ENCODE assay signal across 20 cellular contexts in the genomic region with DNA sequence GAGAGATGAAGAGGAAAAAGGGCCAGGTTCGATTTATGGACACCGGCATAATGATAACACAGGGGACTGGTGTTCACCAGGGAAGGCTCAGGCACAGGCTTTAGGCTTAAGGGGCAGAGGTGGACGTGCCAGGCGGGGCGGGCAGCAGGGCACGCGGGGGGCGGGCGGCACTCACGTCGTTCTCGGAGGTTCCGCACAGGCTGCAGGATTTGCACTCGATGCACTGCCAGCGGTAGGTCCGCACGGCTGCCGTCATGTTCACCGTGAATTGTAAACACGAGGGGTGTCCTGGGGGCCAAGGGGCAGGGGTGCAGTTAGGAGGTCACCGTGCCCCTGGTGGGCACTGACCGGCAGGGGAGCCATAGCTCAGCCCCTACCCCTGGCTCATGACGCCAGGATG. TPM values are rescaled to one million over a fixed set of nuclear protein-coding genes. Genes with fewer than 3 reads are reported as not detected.
DNase-seq lines count a peak whose midpoint lies in the region; ATAC-seq and FAIRE-seq lines count a peak whose summit lies in the region.
"Had no signal": no experiment of that assay in that cellular context is flagged by ENCODE, and none has a peak within 500 bp of the region (broad histone marks: within the 10 kb centered on the region; RNA-seq: fewer than 3 reads in every experiment).

No MANE protein-coding gene starts in this region.

- no peak for ATAC-seq in activated naive CD4-positive, alpha-beta T cell treated with anti-CD3 and anti-CD28 coated beads, Interleukin-2, amount 50 U/mL, for 72 hours
- no peak for ATAC-seq in activated CD8-positive, alpha-beta T cell treated with anti-CD3 and anti-CD28 coated beads, Interleukin-2, amount 10 ng/mL, durations not matched to agents 7 days and 5 days
- ATAC-seq in stimulated activated naive CD8-positive, alpha-beta T cell treated with anti-CD3 and anti-CD28 coated beads, Interleukin-15, amount 100 ng/mL, for 72 hours, result no peak
- ATAC-seq in HG02798 (IDR thresholded peaks at IDR 0.05; ENCODE audit: poor library complexity, unreplicated experiment) (no peak), HG03095 (IDR thresholded peaks at IDR 0.05; ENCODE audit: unreplicated experiment) (no peak)
- ATAC-seq: heart right ventricle, right cardiac atrium had no signal

- peak overlapping the region; percentile 86 to 90 for H3K27ac Mint-ChIP-seq in activated naive CD4-positive, alpha-beta T cell treated with anti-CD3 and anti-CD28 coated beads, Interleukin-2, amount 50 U/mL, for 72 hours
- no peak overlapping the region for H3K27ac Mint-ChIP-seq in activated naive CD4-positive, alpha-beta T cell treated with anti-CD3 and anti-CD28 coated beads for 36 hours
- no peak overlapping the region for H3K27ac Mint-ChIP-seq in activated CD8-positive, alpha-beta T cell treated with anti-CD3 and anti-CD28 coated beads, Interleukin-2, amount 10 ng/mL, durations not matched to agents 7 days and 5 days
- peak overlapping the region; percentile 71 to 100 (median 96) for H3K27ac Mint-ChIP-seq in immature natural killer cell
- peak overlapping the region; percentile 95 to 98 for H3K27ac Mint-ChIP-seq in stimulated activated naive CD8-positive, alpha-beta T cell treated with anti-CD3 and anti-CD28 coated beads, Interleukin-15, amount 100 ng/mL, for 72 hours

- peaks cover 54% of the 10 kb centered on the region for H3K27me3 Mint-ChIP-seq in activated naive CD4-positive, alpha-beta T cell treated with anti-CD3 and anti-CD28 coated beads for 36 hours (ENCODE audit: low read depth)
- H3K27me3 Mint-ChIP-seq in activated CD8-positive, alpha-beta T cell treated with anti-CD3 and anti-CD28 coated beads, Interleukin-2, amount 10 ng/mL, durations not matched to agents 7 days and 5 days (ENCODE audit: low read depth), result peaks cover 37% of the 10 kb centered on the region
- peaks cover 40 to 41% (median 40%) of the 10 kb centered on the region in 3 donors for H3K27me3 Mint-ChIP-seq in immature natural killer cell (ENCODE audit: low read depth in 3 of 3)
- peaks cover 91% of the 10 kb centered on the region for H3K27me3 Mint-ChIP-seq in stimulated activated naive CD8-positive, alpha-beta T cell treated with anti-CD3 and anti-CD28 coated beads, Interleukin-15, amount 100 ng/mL, for 72 hours

- CTCF ChIA-PET in activated naive CD4-positive, alpha-beta T cell treated with anti-CD3 and anti-CD28 coated beads for 36 hours (lab: Charles Lee), result no interaction called here
- CTCF ChIA-PET in activated CD8-positive, alpha-beta T cell treated with anti-CD3 and anti-CD28 coated beads, Interleukin-2, amount 10 ng/mL, durations not matched to agents 7 days and 5 days (lab: Charles Lee), result interaction anchor here (0.7 kb wide), 1 partner anchor 311 kb away, joined by 5 read pairs; no protein-coding TSS in a partner anchor

- intact Hi-C loops in activated naive CD4-positive, alpha-beta T cell treated with anti-CD3 and anti-CD28 coated beads for 36 hours (cut with micrococcal nuclease), result no loop called here

- peaks cover 4 to 10% of the 10 kb centered on the region in 2 donors for H3K36me3 Mint-ChIP-seq in activated naive CD4-positive, alpha-beta T cell treated with anti-CD3 and anti-CD28 coated beads, Interleukin-2, amount 50 U/mL, for 72 hours
- H3K36me3 Mint-ChIP-seq in activated naive CD4-positive, alpha-beta T cell treated with anti-CD3 and anti-CD28 coated beads for 36 hours (ENCODE audit: low read depth), result peaks cover 3% of the 10 kb centered on the region
- peaks cover 3% of the 10 kb centered on the region for H3K36me3 Mint-ChIP-seq in activated CD8-positive, alpha-beta T cell treated with anti-CD3 and anti-CD28 coated beads, Interleukin-2, amount 10 ng/mL, durations not matched to agents 7 days and 5 days (ENCODE audit: low read depth)
- peaks cover 5 to 10% (median 8%) of the 10 kb centered on the region in 3 donors for H3K36me3 Mint-ChIP-seq in immature natural killer cell
- H3K36me3 Mint-ChIP-seq: activated naive CD8-positive, alpha-beta T cell had no signal

- FAIRE-seq in HTR-8/SVneo (lab: Jason Lieb, UNC), result no peak
- FAIRE-seq: D721Med had no signal

- DNase-seq in activated naive CD4-positive, alpha-beta T cell treated with anti-CD3 and anti-CD28 coated beads, Interleukin-2, amount 50 U/mL, for 72 hours (ENCODE audit: low spot score in 2 of 2), result no peak
- DNase-seq in activated naive CD4-positive, alpha-beta T cell treated with anti-CD3 and anti-CD28 coated beads for 36 hours, result no peak
- no peak for DNase-seq in activated CD8-positive, alpha-beta T cell treated with anti-CD3 and anti-CD28 coated beads, Interleukin-2, amount 10 ng/mL, durations not matched to agents 7 days and 5 days
- DNase-seq in immature natural killer cell, result peak in 1 of 3 donors; percentile 9
- no peak for DNase-seq in stimulated activated naive CD8-positive, alpha-beta T cell treated with anti-CD3 and anti-CD28 coated beads, Interleukin-15, amount 100 ng/mL, for 72 hours
- DNase-seq in HTR-8/SVneo (ENCODE audit: insufficient read length, low spot score), result no peak
- DNase-seq: cortex of kidney, heart right ventricle, NCI-H1694, NCI-H748 treated with DMSO at 0.1 percent for 48 hours, OCI-M1, right cardiac atrium, SIG-M5 had no signal

- H3K4me3 Mint-ChIP-seq in activated naive CD4-positive, alpha-beta T cell treated with anti-CD3 and anti-CD28 coated beads for 36 hours, result no peak overlapping the region
- H3K4me3 Mint-ChIP-seq in activated CD8-positive, alpha-beta T cell treated with anti-CD3 and anti-CD28 coated beads, Interleukin-2, amount 10 ng/mL, durations not matched to agents 7 days and 5 days, result peak overlapping the region; percentile 59
- peak overlapping the region in 3 of 5 donors; percentile 17 to 93 (median 88) for H3K4me3 Mint-ChIP-seq in immature natural killer cell
- peak overlapping the region in 1 of 2 donors; percentile 18 for H3K4me3 Mint-ChIP-seq in stimulated activated naive CD8-positive, alpha-beta T cell treated with anti-CD3 and anti-CD28 coated beads, Interleukin-15, amount 100 ng/mL, for 72 hours

- peaks cover 21% of the 10 kb centered on the region for H3K4me1 Mint-ChIP-seq in activated naive CD4-positive, alpha-beta T cell treated with anti-CD3 and anti-CD28 coated beads for 36 hours (ENCODE audit: low read depth)
- H3K4me1 Mint-ChIP-seq in activated CD8-positive, alpha-beta T cell treated with anti-CD3 and anti-CD28 coated beads, Interleukin-2, amount 10 ng/mL, durations not matched to agents 7 days and 5 days (ENCODE audit: low read depth), result peaks cover 13% of the 10 kb centered on the region
- peaks cover 17 to 24% of the 10 kb centered on the region in 2 donors for H3K4me1 Mint-ChIP-seq in immature natural killer cell
- H3K4me1 Mint-ChIP-seq in stimulated activated naive CD8-positive, alpha-beta T cell treated with anti-CD3 and anti-CD28 coated beads, Interleukin-15, amount 100 ng/mL, for 72 hours, result peaks cover 40% of the 10 kb centered on the region

- no peaks in the 10 kb centered on the region for H3K9me3 Mint-ChIP-seq in activated naive CD4-positive, alpha-beta T cell treated with anti-CD3 and anti-CD28 coated beads, Interleukin-2, amount 50 U/mL, for 72 hours
- no peaks in the 10 kb centered on the region for H3K9me3 Mint-ChIP-seq in activated naive CD4-positive, alpha-beta T cell treated with anti-CD3 and anti-CD28 coated beads for 36 hours
- H3K9me3 Mint-ChIP-seq in activated CD8-positive, alpha-beta T cell treated with anti-CD3 and anti-CD28 coated beads, Interleukin-2, amount 10 ng/mL, durations not matched to agents 7 days and 5 days (ENCODE audit: insufficient read depth), result no peaks in the 10 kb centered on the region
- H3K9me3 Mint-ChIP-seq in immature natural killer cell, result peaks cover 0 to 8% (median 7%) of the 10 kb centered on the region in 6 donors
- peaks cover 0 to 7% of the 10 kb centered on the region in 2 donors for H3K9me3 Mint-ChIP-seq in stimulated activated naive CD8-positive, alpha-beta T cell treated with anti-CD3 and anti-CD28 coated beads, Interleukin-15, amount 100 ng/mL, for 72 hours
- H3K9me3 Mint-ChIP-seq: T-cell had no signal

- POLR2A ChIA-PET in activated CD8-positive, alpha-beta T cell treated with anti-CD3 and anti-CD28 coated beads, Interleukin-2, amount 10 ng/mL, durations not matched to agents 7 days and 5 days (lab: Charles Lee), result no interaction called here

RNA-seq across cellular contexts. Expression of gene DPF1, which starts 10.6 kb away (rescaled TPM):
- total RNA-seq in activated naive CD4-positive, alpha-beta T cell treated with anti-CD3 and anti-CD28 coated beads, Interleukin-2, amount 50 U/mL, for 72 hours, result 1 to 10 TPM in 1 of 2 donors, not detected in 1; 2.1 TPM
- under 1 TPM; 0.41 to 0.77 TPM for total RNA-seq in activated naive CD4-positive, alpha-beta T cell treated with anti-CD3 and anti-CD28 coated beads for 36 hours
- under 1 TPM; 0.16 to 0.29 TPM for total RNA-seq in activated CD8-positive, alpha-beta T cell treated with anti-CD3 and anti-CD28 coated beads, Interleukin-2, amount 10 ng/mL, durations not matched to agents 7 days and 5 days
- not detected for polyA plus RNA-seq in immature natural killer cell
- total RNA-seq: lower leg skin, T-cell had no signal

RNA-seq across cellular contexts. Expression of gene PPP1R14A, which starts 42.7 kb away (rescaled TPM):
- under 1 TPM; 0.46 to 0.74 TPM for total RNA-seq in activated naive CD4-positive, alpha-beta T cell treated with anti-CD3 and anti-CD28 coated beads, Interleukin-2, amount 50 U/mL, for 72 hours
- not detected for total RNA-seq in activated naive CD4-positive, alpha-beta T cell treated with anti-CD3 and anti-CD28 coated beads for 36 hours
- not detected for total RNA-seq in activated CD8-positive, alpha-beta T cell treated with anti-CD3 and anti-CD28 coated beads, Interleukin-2, amount 10 ng/mL, durations not matched to agents 7 days and 5 days
- polyA plus RNA-seq in immature natural killer cell, result 1 to 10 TPM in 2 of 3 donors, under 1 TPM in 1; 0.72 to 5.7 (median 1.9) TPM
- total RNA-seq: IMR-90 had no signal

RNA-seq across cellular contexts. Expression of gene SPINT2, which starts 50.9 kb away (rescaled TPM):
- 100 to 1,000 TPM in 1 of 2 donors, 10 to 100 TPM in 1; 43.0 to 101 TPM for total RNA-seq in activated naive CD4-positive, alpha-beta T cell treated with anti-CD3 and anti-CD28 coated beads, Interleukin-2, amount 50 U/mL, for 72 hours
- 10 to 100 TPM; 35.3 to 36.5 TPM for total RNA-seq in activated naive CD4-positive, alpha-beta T cell treated with anti-CD3 and anti-CD28 coated beads for 36 hours
- total RNA-seq in activated CD8-positive, alpha-beta T cell treated with anti-CD3 and anti-CD28 coated beads, Interleukin-2, amount 10 ng/mL, durations not matched to agents 7 days and 5 days, result 10 to 100 TPM; 31.5 to 35.1 TPM
- polyA plus RNA-seq in immature natural killer cell, result 10 to 100 TPM in 2 of 3 donors, 1 to 10 TPM in 1; 4.3 to 29.1 (median 22.4) TPM

Comparison
In these comparisons a context has a peak if more than half of its experiments do, and no peak if none do; other contexts are left out.
1. H3K27ac Mint-ChIP-seq: peak in activated naive CD4-positive, alpha-beta T cell treated with anti-CD3 and anti-CD28 coated beads, Interleukin-2, amount 50 U/mL, for 72 hours (2 of 2), immature natural killer cell (6 of 6) and stimulated activated naive CD8-positive, alpha-beta T cell treated with anti-CD3 and anti-CD28 coated beads, Interleukin-15, amount 100 ng/mL, for 72 hours (2 of 2); none in activated naive CD4-positive, alpha-beta T cell treated with anti-CD3 and anti-CD28 coated beads for 36 hours (single experiment) and activated CD8-positive, alpha-beta T cell treated with anti-CD3 and anti-CD28 coated beads, Interleukin-2, amount 10 ng/mL, durations not matched to agents 7 days and 5 days (single experiment).